10 cellular contexts compared by ENCODE assay signal in genomic region chr6:89369009-89369408, GRCh38. TPM values are rescaled to one million over a fixed set of nuclear protein-coding genes. Genes with fewer than 3 reads are reported as not detected.
DNase-seq lines count a peak whose midpoint lies in the region; ATAC-seq and TF ChIP-seq lines count a peak whose summit lies in the region.
"Had no signal": no experiment of that assay in that cellular context is flagged by ENCODE, and none has a peak within 500 bp of the region (broad histone marks: within the 10 kb centered on the region; RNA-seq: fewer than 3 reads in every experiment).

No MANE protein-coding gene starts in this region.

- intact Hi-C loops in Caco-2 (cut with micrococcal nuclease; ENCODE audit: unreplicated experiment): loop anchor here (1.0 to 2.0 kb wide), 3 partner anchors 58 to 386 kb away; no protein-coding TSS in a partner anchor

- no peaks in the 10 kb centered on the region for H3K4me1 ChIP-seq in Caco-2
- no peaks in the 10 kb centered on the region for H3K4me1 ChIP-seq in neural progenitor cell

- no peak overlapping the region for H2AFZ ChIP-seq in neural progenitor cell (replicated peaks)

- H3K27me3 Mint-ChIP-seq in Caco-2 (ENCODE audit: insufficient read depth, unreplicated experiment) (no peaks in the 10 kb centered on the region), neural progenitor cell (ENCODE audit: insufficient read depth, low read depth) (peaks cover 2% of the 10 kb centered on the region)

- no peaks in the 10 kb centered on the region for H3K9me3 Mint-ChIP-seq in Caco-2 (ENCODE audit: unreplicated experiment)
- no peaks in the 10 kb centered on the region for H3K9me3 Mint-ChIP-seq in neural progenitor cell

- H3K36me3 ChIP-seq in Caco-2 (ENCODE audit: control insufficient read depth, insufficient read depth, low read length): no peaks in the 10 kb centered on the region
- no peaks in the 10 kb centered on the region for H3K36me3 ChIP-seq in neural progenitor cell

- peaks cover 16% of the 10 kb centered on the region for H3F3A ChIP-seq in neural progenitor cell (ENCODE audit: low read depth)

- H3K4me2 ChIP-seq in neural progenitor cell: no peak overlapping the region

- H3K9me3 ChIP-seq in Caco-2 (no peaks in the 10 kb centered on the region), neural progenitor cell (ENCODE audit: low read depth) (no peaks in the 10 kb centered on the region)

- H3K4me3 ChIP-seq in Caco-2 (ENCODE audit: low read depth, low read length) (no peak overlapping the region), neural progenitor cell (no peak overlapping the region)

- H3K4me3 Mint-ChIP-seq in Caco-2 (ENCODE audit: unreplicated experiment) (no peak overlapping the region), neural progenitor cell (no peak overlapping the region)

- no peak overlapping the region for H3K27ac Mint-ChIP-seq in Caco-2 (ENCODE audit: unreplicated experiment)
- H3K27ac Mint-ChIP-seq in neural progenitor cell: no peak overlapping the region

- H3K79me2 ChIP-seq in neural progenitor cell (ENCODE audit: low read depth): no peaks in the 10 kb centered on the region

- H3K27me3 ChIP-seq in Caco-2 (replicated peaks; ENCODE audit: control insufficient read depth, insufficient read depth, low read length) (no peaks in the 10 kb centered on the region), neural progenitor cell (no peaks in the 10 kb centered on the region)

- no peak overlapping the region for H3K9ac ChIP-seq in neural progenitor cell

- no TSS peak for BruUV-seq in Caco-2 (replicated peaks; lab: Mats Ljungman, UMichigan)

- H3K4me1 Mint-ChIP-seq in Caco-2 (ENCODE audit: low read depth, unreplicated experiment): no peaks in the 10 kb centered on the region
- H3K4me1 Mint-ChIP-seq in neural progenitor cell: peaks cover 10% of the 10 kb centered on the region

- no peaks in the 10 kb centered on the region for H4K20me1 ChIP-seq in neural progenitor cell (ENCODE audit: low read depth)

- H3K27ac ChIP-seq in neural progenitor cell: no peak overlapping the region

- POLR2A ChIA-PET in Caco-2 (lab: Charles Lee): no interaction called here

- DNase-seq in Caco-2 (peak; percentile 31 to 40), NCI-H69 (lab: John Stamatoyannopoulos, UW) (peak; percentile 25), neural progenitor cell (ENCODE audit: low spot score) (peak; percentile 68), mesenteric fat pad (ENCODE audit: low spot score) (no peak)
- DNase-seq in activated CD4-positive, CD25-positive, alpha-beta regulatory T cell (lab: John Stamatoyannopoulos, UW): no peak
- DNase-seq in stimulated activated naive CD4-positive, alpha-beta T cell (lab: John Stamatoyannopoulos, UW): no peak
- DNase-seq: effector CD8-positive, alpha-beta T cell had no signal

- CTCF ChIA-PET in Caco-2 (lab: Charles Lee): no interaction called here

- peak; percentile 44 to 69 for TF ChIP-seq CTCF in Caco-2 (IDR thresholded peaks at IDR 0.05; ENCODE audit: insufficient read depth in 1 of 2, low read depth in 1 of 2, low read length in 1 of 2, severe bottlenecking in 1 of 2, unreplicated experiment in 1 of 2)
- peak; percentile 64 for TF ChIP-seq CTCF in neural progenitor cell (IDR thresholded peaks at IDR 0.05)

- H3K36me3 Mint-ChIP-seq in Caco-2 (ENCODE audit: insufficient read depth, unreplicated experiment): no peaks in the 10 kb centered on the region
- no peaks in the 10 kb centered on the region for H3K36me3 Mint-ChIP-seq in neural progenitor cell

- ATAC-seq in esophagus mucosa (peak; percentile 81), HG03039 (IDR thresholded peaks at IDR 0.05; ENCODE audit: unreplicated experiment) (no peak)

RNA-seq across cellular contexts. Expression of gene UBE2J1, which starts 16.5 kb away (rescaled TPM):
- total RNA-seq in Caco-2 (2022) (23.1 and 23.5 TPM in 2 replicates), esophagus mucosa (22.6 TPM), neural progenitor cell (ENCODE audit: low replicate concordance) (27.4 and 43.0 TPM in 2 replicates), mesenteric fat pad (40.4 TPM)

RNA-seq across cellular contexts. Expression of gene RRAGD, which starts 43.1 kb away (rescaled TPM):
- 5.9 and 8.0 TPM in 2 replicates for total RNA-seq in Caco-2 (2022)
- total RNA-seq in esophagus mucosa: 40.4 TPM
- 18.6 and 20.7 TPM in 2 replicates for total RNA-seq in neural progenitor cell (ENCODE audit: low replicate concordance)
- 28.7 TPM for total RNA-seq in mesenteric fat pad

RNA-seq across cellular contexts. Expression of gene GABRR2, which starts 53.9 kb away (rescaled TPM):
- total RNA-seq in Caco-2 (2022) (0.29 TPM in 1 of 2 replicates, not detected in the other), esophagus mucosa (not detected), neural progenitor cell (ENCODE audit: low replicate concordance) (0.28 TPM in 1 of 2 replicates, not detected in the other), mesenteric fat pad (2.2 TPM)
- total RNA-seq: NCI-H460 had no signal

Comparison
In these comparisons a context has a peak if more than half of its experiments do, and no peak if none do; other contexts are left out.
1. DNase-seq: peak in Caco-2 (2 of 2), NCI-H69 (single experiment) and neural progenitor cell (single experiment); none in activated CD4-positive, CD25-positive, alpha-beta regulatory T cell (0 of 4), stimulated activated naive CD4-positive, alpha-beta T cell (0 of 6) and mesenteric fat pad (single experiment).